Comparison of ENCODE assay signal across 27 cellular contexts in the genomic region with DNA sequence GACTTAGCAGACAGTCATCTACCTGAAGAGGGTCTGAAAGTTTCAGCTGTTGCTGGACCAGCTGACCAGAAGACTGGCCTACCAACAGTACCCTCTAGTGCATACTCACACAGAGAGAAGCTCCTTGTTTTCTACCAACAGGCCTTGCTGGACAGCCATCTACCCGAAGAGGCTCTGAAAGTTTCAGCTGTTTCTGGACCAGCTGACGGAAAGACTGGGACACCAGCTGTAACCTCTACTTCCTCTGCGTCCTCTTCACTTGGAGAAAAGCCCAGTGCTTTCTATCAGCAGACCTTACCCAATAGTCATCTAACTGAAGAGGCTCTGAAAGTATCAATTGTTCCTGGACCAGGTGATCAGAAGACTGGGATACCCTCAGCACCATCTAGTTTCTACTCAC.
"Had no signal": no experiment of that assay in that cellular context is flagged by ENCODE, and none has a peak within 500 bp of the region (broad histone marks: within the 10 kb centered on the region; RNA-seq: fewer than 3 reads in every experiment).

No MANE protein-coding gene starts in this region.

- DNase-seq: activated B cell treated with CpG ODN at 0.5 μM for 24 hours; activated CD4-positive, alpha-beta T cell treated with anti-CD3 and anti-CD28 coated beads for 48 hours; activated CD4-positive, alpha-beta T cell treated with anti-CD3 and anti-CD28 coated beads, Interleukin-2, amount 50 U/mL, for 1 hour; activated CD4-positive, alpha-beta T cell treated with anti-CD3 and anti-CD28 coated beads, Interleukin-2, amount 50 U/mL, for 48 hours; activated CD8-positive, alpha-beta memory T cell treated with anti-CD3 and anti-CD28 coated beads for 24 hours; activated CD8-positive, alpha-beta T cell treated with anti-CD3 and anti-CD28 coated beads for 36 hours; activated effector memory CD4-positive, alpha-beta T cell treated with Interleukin-2 at 50 U/mL for 16 hours; activated gamma-delta T cell treated with Interleukin-2 at 50 U/mL for 16 hours; activated naive CD4-positive, alpha-beta T cell treated with Interleukin-2 at 50 U/mL for 16 hours; activated naive CD8-positive, alpha-beta T cell treated with anti-CD3 and anti-CD28 coated beads for 36 hours; activated naive CD8-positive, alpha-beta T cell treated with anti-CD3 and anti-CD28 coated beads, Interleukin-2, amount 50 U/mL, for 24 hours; activated T-cell treated with anti-CD3 and anti-CD28 coated beads, Interleukin-2, amount 50 U/mL, for 4 hours; adrenal gland; aorta; body of pancreas; cortex of kidney; dermis blood vessel endothelial cell; effector CD8-positive, alpha-beta T cell; esophagus squamous epithelium; foreskin melanocyte; T-helper 1 cell; T-helper 17 cell; T1000; WERI-Rb-1 had no signal

- ATAC-seq: activated CD4-positive, CD25-positive, alpha-beta regulatory T cell treated with anti-CD3 and anti-CD28 coated beads, Interleukin-2, amount 50 U/mL, for 24 hours; activated CD8-positive, alpha-beta T cell treated with anti-CD3 and anti-CD28 coated beads for 36 hours; activated naive CD8-positive, alpha-beta T cell treated with anti-CD3 and anti-CD28 coated beads, Interleukin-2, amount 50 U/mL, for 24 hours; activated T-cell treated with anti-CD3 and anti-CD28 coated beads, Interleukin-2, amount 50 U/mL, for 4 hours; activated T-helper 17 cell treated with anti-CD3 and anti-CD28 coated beads, Interleukin-2, amount 50 U/mL, for 72 hours; body of pancreas; gastroesophageal sphincter; T-helper 17 cell had no signal
